23 cellular contexts compared by ENCODE assay signal in the genomic region with DNA sequence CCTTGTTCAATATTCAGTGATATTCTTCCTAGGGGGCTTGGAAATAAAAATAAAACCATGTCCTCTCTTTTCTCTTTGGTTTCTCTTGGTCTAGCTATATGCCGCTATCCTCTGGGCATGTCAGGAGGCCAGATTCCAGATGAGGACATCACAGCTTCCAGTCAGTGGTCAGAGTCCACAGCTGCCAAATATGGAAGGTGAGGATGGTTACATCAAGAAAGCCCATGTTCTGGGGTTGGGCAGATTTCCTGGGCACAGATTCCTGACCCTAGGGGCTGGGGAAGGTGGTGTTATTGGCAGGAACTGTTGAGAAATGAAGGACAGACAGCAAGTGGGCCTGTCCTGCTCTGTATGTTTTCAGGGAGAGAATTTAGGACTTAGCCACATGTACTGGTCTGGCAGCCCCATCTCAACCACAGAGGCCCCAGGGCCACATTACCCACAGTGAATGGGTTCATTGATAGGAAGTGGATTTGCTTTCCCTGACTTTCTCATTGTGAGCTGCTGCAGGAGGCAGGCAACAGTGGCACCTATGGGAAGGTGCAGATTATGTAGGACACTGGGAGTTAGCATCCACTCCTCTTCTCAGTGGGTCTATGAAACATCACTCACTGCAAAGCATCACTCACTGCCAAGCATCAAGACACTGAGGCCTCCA. TPM values are rescaled to one million over a fixed set of nuclear protein-coding genes. Genes with fewer than 3 reads are reported as not detected.
DNase-seq lines count a peak whose midpoint lies in the region; ATAC-seq and TF ChIP-seq lines count a peak whose summit lies in the region.
"Had no signal": no experiment of that assay in that cellular context is flagged by ENCODE, and none has a peak within 500 bp of the region (broad histone marks: within the 10 kb centered on the region; RNA-seq: fewer than 3 reads in every experiment).

No MANE protein-coding gene starts in this region.

- ATAC-seq in foreskin keratinocyte (no peak), sciatic nerve (peak; percentile 76), GM18867 (IDR thresholded peaks at IDR 0.05; ENCODE audit: unreplicated experiment) (no peak), HG03108 (IDR thresholded peaks at IDR 0.05; ENCODE audit: unreplicated experiment) (no peak)
- ATAC-seq: activated T-cell treated with anti-CD3 and anti-CD28 coated beads, Interleukin-2, amount 50 U/mL, for 4 hours; GM23338; heart right ventricle; left lung; psoas muscle had no signal

- H3K36me3 ChIP-seq in SK-N-MC (ENCODE audit: insufficient read depth, low read length), result peaks cover 60% of the 10 kb centered on the region
- H3K36me3 ChIP-seq: left lung, neural progenitor cell had no signal

- no peak overlapping the region for H3K9ac ChIP-seq in SK-N-MC (ENCODE audit: insufficient read length)
- H3K9ac ChIP-seq: neural progenitor cell had no signal

- peaks cover 15% of the 10 kb centered on the region for H3K4me1 ChIP-seq in foreskin keratinocyte
- H3K4me1 ChIP-seq: heart right ventricle, left lung, neural progenitor cell, psoas muscle had no signal

- TF ChIP-seq CTCF in foreskin keratinocyte (conservative IDR thresholded peaks at IDR 0.05), result peak; percentile 23

- intact Hi-C loops in sciatic nerve (cut with DNase I), result no loop called here

- H3K27ac ChIP-seq in SK-N-MC, result 0 out of 2 replicates have a peak overlapping the region, but pooled peaks have one; percentile 42
- H3K27ac ChIP-seq in foreskin keratinocyte, result no peak overlapping the region
- H3K27ac ChIP-seq: heart right ventricle, left lung, neural progenitor cell, psoas muscle had no signal

- H3K9me3 ChIP-seq in SK-N-MC (ENCODE audit: low read depth, low read length), result no peaks in the 10 kb centered on the region
- H3K9me3 ChIP-seq: psoas muscle had no signal

- H3K4me3 ChIP-seq in SK-N-MC, result no peak overlapping the region
- H3K4me3 ChIP-seq: GM23338, heart right ventricle, left lung, neural progenitor cell, psoas muscle had no signal

- DNase-seq in HT1080 (ENCODE audit: low read depth), result peak; percentile 23
- DNase-seq in SK-N-MC (ENCODE audit: low read depth, low spot score), result no peak
- no peak for DNase-seq in foreskin keratinocyte
- DNase-seq in sciatic nerve (ENCODE audit: low spot score), result no peak
- DNase-seq in GM19238 (ENCODE audit: insufficient read length, low spot score), result no peak
- DNase-seq: activated naive CD4-positive, alpha-beta T cell treated with Interleukin-2 at 50 U/mL for 16 hours; activated T-cell treated with anti-CD3 and anti-CD28 coated beads, Interleukin-2, amount 50 U/mL, for 4 hours; cortex of kidney; DMS79 treated with DMSO at 0.1 percent for 48 hours; heart right ventricle; left lung; MM.1S; NCI-H1436; NCI-H524 treated with DMSO at 0.1 percent for 48 hours; psoas muscle; small intestine; stimulated activated CD4-positive, alpha-beta T cell treated with anti-CD3 and anti-CD28 coated beads, Interleukin-2, amount 100 ng/mL, for 48 hours; stimulated activated naive CD4-positive, alpha-beta T cell; SW 1271 had no signal

- H3K27me3 ChIP-seq in foreskin keratinocyte, result peaks cover 2% of the 10 kb centered on the region
- H3K27me3 ChIP-seq: heart right ventricle, left lung, neural progenitor cell had no signal

RNA-seq across cellular contexts. Expression of gene HSD17B7, which starts 37.4 kb away (rescaled TPM):
- total RNA-seq in HT1080 (2014; rRNA removed; shearing (Covaris generic)), result 24.5 and 28.2 TPM in 2 replicates
- 10.9 and 12.3 TPM in 2 replicates for polyA plus RNA-seq in HT1080 (2015; cell fraction: cytosol; rRNA removed)
- 28.4 and 31.0 TPM in 2 replicates for polyA plus RNA-seq in HT1080 (2015; cell fraction: nucleus; rRNA removed)
- total RNA-seq in foreskin keratinocyte (34.5 and 42.6 TPM in 2 replicates), sciatic nerve (26.3 TPM)
- polyA plus RNA-seq in foreskin keratinocyte, result 28.6 and 29.1 TPM in 2 replicates
